In genomic region chr16:82302007-82302733, GRCh38 we compare ENCODE assay signal across 18 cellular contexts.
DNase-seq lines count a peak whose midpoint lies in the region; ATAC-seq, FAIRE-seq and TF ChIP-seq lines count a peak whose summit lies in the region.
"Had no signal": no experiment of that assay in that cellular context is flagged by ENCODE, and none has a peak within 500 bp of the region (broad histone marks: within the 10 kb centered on the region; RNA-seq: fewer than 3 reads in every experiment).

No MANE protein-coding gene starts in this region.

- H2BK20ac ChIP-seq in H1 (ENCODE audit: low read length), result no peak overlapping the region

- H3K23ac ChIP-seq in H1 (ENCODE audit: insufficient read length), result no peak overlapping the region

- H2BK120ac ChIP-seq in H1 (replicated peaks; ENCODE audit: low read depth, low read length), result no peak overlapping the region

- TF ChIP-seq RAD21 in H1 (IDR thresholded peaks at IDR 0.05 in 1 of 2, conservative IDR thresholded peaks at IDR 0.05 in 1 of 2; ENCODE audit: low read depth in 2 of 2, low read length in 2 of 2), result no peak

- DNase-seq in Right ventricle myocardium inferior (ENCODE audit: missing footprints) (no peak), cardiac septum (ENCODE audit: low spot score) (no peak), H1 (ENCODE audit: low read depth in 1 of 2, low spot score in 2 of 2) (no peak), right cardiac atrium (peak; percentile 16 to 66 (median 49)), upper lobe of right lung (no peak), activated T-cell treated with anti-CD3 and anti-CD28 coated beads for 4 hours (no peak), DMS53 treated with DMSO at 0.1 percent for 48 hours (lab: John Stamatoyannopoulos, UW; ENCODE audit: unreplicated experiment) (no peak)
- DNase-seq: DND-41, GF-D8, GOT3, HFFc6, NCI-H2107, NCI-H345, SJCRH30 had no signal

- ATAC-seq in Right ventricle myocardium inferior (peak; percentile 92), right cardiac atrium (peak; percentile 83 to 84), upper lobe of right lung (peak; percentile 41), GM19351 (IDR thresholded peaks at IDR 0.05; ENCODE audit: unreplicated experiment) (no peak)

- no peak overlapping the region for H3K4me2 ChIP-seq in H1 (ENCODE audit: insufficient read depth in 1 of 2, low read depth in 2 of 2, low read length in 2 of 2)

- TF ChIP-seq POLR2A in H1 (IDR thresholded peaks at IDR 0.05; ENCODE audit: control extremely low read depth in 1 of 2, low read depth in 2 of 2, low read length in 2 of 2), result no peak

- H3K9ac ChIP-seq in H1 (replicated peaks in 1 of 4; ENCODE audit: extremely low read depth in 1 of 4, low read depth in 3 of 4, low read length in 3 of 4), result no peak overlapping the region

- POLR2A ChIA-PET in H1 (lab: Charles Lee; ENCODE audit: partially characterized antibody), result no interaction called here

- no peak overlapping the region for H4K8ac ChIP-seq in H1 (ENCODE audit: extremely low read depth, insufficient read depth, low read length)

- H2AK5ac ChIP-seq in H1 (ENCODE audit: low read depth, low read length), result no peak overlapping the region

- no peak overlapping the region for H4K91ac ChIP-seq in H1 (replicated peaks; ENCODE audit: insufficient read length, low read length)

- intact Hi-C loops in Right ventricle myocardium inferior (cut with DNase I), result no loop called here
- intact Hi-C loops in cardiac septum (cut with DNase I), result no loop called here
- intact Hi-C loops in right cardiac atrium (cut with DNase I), result no loop called here
- intact Hi-C loops in upper lobe of right lung (cut with DNase I), result no loop called here

- H4K5ac ChIP-seq in H1 (ENCODE audit: insufficient read length, low read depth, low read length), result no peak overlapping the region

- TF ChIP-seq CTCF in H1 (IDR thresholded peaks at IDR 0.05; ENCODE audit: control extremely low read depth in 1 of 3, insufficient read depth in 1 of 3, low read depth in 1 of 3, low read length in 3 of 3) (no peak), upper lobe of right lung (IDR thresholded peaks at IDR 0.05) (no peak)

- no peaks in the 10 kb centered on the region for H3K79me2 ChIP-seq in H1 (ENCODE audit: control insufficient read depth in 1 of 2, insufficient read depth in 2 of 2, low read length in 2 of 2)

- no peak overlapping the region for H3K56ac ChIP-seq in H1 (replicated peaks; ENCODE audit: insufficient read length, low read depth, low read length)

- no peak overlapping the region for H3K27ac ChIP-seq in H1 (ENCODE audit: low read depth, low read length)
- peak overlapping the region; percentile 65 for H3K27ac ChIP-seq in right cardiac atrium (ENCODE audit: low read length)
- no peak overlapping the region for H3K27ac ChIP-seq in upper lobe of right lung
- H3K27ac ChIP-seq: HL-60, SJCRH30 had no signal

- H3K27me3 ChIP-seq in H1 (replicated peaks in 1 of 4; ENCODE audit: control insufficient read depth in 3 of 4, extremely low read depth in 1 of 4, insufficient read depth in 3 of 4, low read length in 3 of 4) (no peaks in the 10 kb centered on the region), right cardiac atrium (ENCODE audit: control insufficient read depth, insufficient read depth) (no peaks in the 10 kb centered on the region), upper lobe of right lung (no peaks in the 10 kb centered on the region)
- H3K27me3 ChIP-seq: SJCRH30 had no signal

- CTCF ChIA-PET in H1 (lab: Charles Lee; ENCODE audit: partially characterized antibody), result interaction anchor here (0.8 to 1.6 kb wide), 2 partner anchors 13 kb away, joined by 3 to 4 read pairs; no protein-coding TSS in a partner anchor

- no peak overlapping the region for H2BK5ac ChIP-seq in H1 (ENCODE audit: low read depth, low read length)

- TF ChIP-seq EP300 in H1 (IDR thresholded peaks at IDR 0.05; ENCODE audit: borderline replicate concordance in 1 of 2, low read depth in 2 of 2, low read length in 2 of 2), result no peak

- no peak overlapping the region for H3K4ac ChIP-seq in H1 (replicated peaks; ENCODE audit: insufficient read length, low read depth, low read length)

- 83% methylated on average over 17 of the region's 17 CpGs; no CpG with 5 or more reads in 1 of the 2 experiments for WGBS in H1 (ENCODE audit: extremely low coverage in 1 of 2, insufficient coverage in 1 of 2, insufficient read length in 1 of 2, insufficient replicate concordance in 2 of 2, low coverage in 1 of 2, low lambda C conversion rate in 2 of 2, missing lambda C conversion rate in 1 of 2), 2 experiments
- WGBS in right cardiac atrium, result 43% methylated on average over 17 of the region's 17 CpGs

- FAIRE-seq in H1 (lab: Jason Lieb, UNC), result no peak
- FAIRE-seq: GM19239, K562 had no signal

- no peak overlapping the region for H3K14ac ChIP-seq in H1 (ENCODE audit: insufficient read length)

- H3K9me3 ChIP-seq in H1 (ENCODE audit: insufficient read depth in 2 of 2, low read depth in 1 of 2, low read length in 1 of 2) (no peaks in the 10 kb centered on the region), right cardiac atrium (ENCODE audit: control insufficient read depth, low read length) (no peaks in the 10 kb centered on the region), upper lobe of right lung (no peaks in the 10 kb centered on the region)
- H3K9me3 ChIP-seq: SJCRH30 had no signal

- no peak overlapping the region for H2BK15ac ChIP-seq in H1 (ENCODE audit: low read length)

- no peak overlapping the region for H2BK12ac ChIP-seq in H1 (ENCODE audit: low read depth, low read length)

- H3K4me1 ChIP-seq in H1 (replicated peaks in 1 of 4; ENCODE audit: control insufficient read depth in 3 of 4, insufficient read depth in 4 of 4, low read length in 3 of 4) (no peaks in the 10 kb centered on the region), right cardiac atrium (ENCODE audit: control insufficient read depth, insufficient read depth, low read length) (no peaks in the 10 kb centered on the region), upper lobe of right lung (no peaks in the 10 kb centered on the region)
- H3K4me1 ChIP-seq: SJCRH30 had no signal

- H4K20me1 ChIP-seq in H1 (replicated peaks in 1 of 2; ENCODE audit: control insufficient read depth in 1 of 2, insufficient read depth in 2 of 2, low read length in 2 of 2), result no peaks in the 10 kb centered on the region

- H3K4me3 ChIP-seq in H1 (ENCODE audit: extremely low read depth in 1 of 4, insufficient read depth in 2 of 4, low read depth in 3 of 4, low read length in 4 of 4) (no peak overlapping the region), right cardiac atrium (ENCODE audit: low read length) (no peak overlapping the region), upper lobe of right lung (no peak overlapping the region)
- H3K4me3 ChIP-seq: K562, SJCRH30 had no signal

- no peaks in the 10 kb centered on the region for H3K23me2 ChIP-seq in H1 (ENCODE audit: low read depth, low read length)

- peak overlapping the region; percentile 32; the same call in 1 of the 2 replicates for H3K18ac ChIP-seq in H1 (ENCODE audit: extremely low read depth, low read length)

- no peak overlapping the region for H2AFZ ChIP-seq in H1 (ENCODE audit: low read length)

- H3K36me3 ChIP-seq in H1 (ENCODE audit: control insufficient read depth in 2 of 4, insufficient read depth in 4 of 4, low read length in 3 of 4), result no peaks in the 10 kb centered on the region
- H3K36me3 ChIP-seq in upper lobe of right lung, result no peaks in the 10 kb centered on the region
- H3K36me3 ChIP-seq: SJCRH30 had no signal

- H3K79me1 ChIP-seq in H1 (ENCODE audit: low read depth, low read length), result no peaks in the 10 kb centered on the region

TF ChIP-seq in H1, 55 proteins besides CTCF, POLR2A, EP300 and RAD21:
- TF ChIP-seq SIN3A (conservative IDR thresholded peaks at IDR 0.05 in 1 of 2, IDR thresholded peaks at IDR 0.05 in 1 of 2; ENCODE audit: low read depth in 1 of 2, low read length in 2 of 2), result no peak
- no peak for TF ChIP-seq CBX8 (IDR thresholded peaks at IDR 0.05; ENCODE audit: borderline replicate concordance, low read depth, low read length)
- no peak for TF ChIP-seq CEBPB (IDR thresholded peaks at IDR 0.05; ENCODE audit: low read depth, low read length)
- TF ChIP-seq TBP (IDR thresholded peaks at IDR 0.05; ENCODE audit: low read depth, low read length), result no peak
- TF ChIP-seq TEAD4 (IDR thresholded peaks at IDR 0.05; ENCODE audit: low read depth, low read length), result no peak
- no peak for TF ChIP-seq CTBP2 (IDR thresholded peaks at IDR 0.05; ENCODE audit: borderline replicate concordance, insufficient read depth, insufficient read length, low read length)
- no peak for TF ChIP-seq RBBP5 (IDR thresholded peaks at IDR 0.05; ENCODE audit: borderline replicate concordance, low read depth, low read length)
- TF ChIP-seq E2F6 (IDR thresholded peaks at IDR 0.05), result no peak
- no peak for TF ChIP-seq ZNF274 (IDR thresholded peaks at IDR 0.05; ENCODE audit: borderline replicate concordance, extremely low read depth, low read length)
- no peak for TF ChIP-seq HDAC2 (IDR thresholded peaks at IDR 0.05; ENCODE audit: borderline replicate concordance in 1 of 2, low read depth in 2 of 2, low read length in 2 of 2)
- no peak for TF ChIP-seq SP1 (IDR thresholded peaks at IDR 0.05; ENCODE audit: low read depth, low read length)
- TF ChIP-seq NRF1 (IDR thresholded peaks at IDR 0.05; ENCODE audit: low read depth, low read length), result no peak
- no peak for TF ChIP-seq ATF2 (IDR thresholded peaks at IDR 0.05; ENCODE audit: low read length)
- no peak for TF ChIP-seq CHD1 (IDR thresholded peaks at IDR 0.05; ENCODE audit: low read depth, low read length)
- no peak for TF ChIP-seq JUN (IDR thresholded peaks at IDR 0.05; ENCODE audit: low read depth, low read length)
- no peak for TF ChIP-seq MAFK (IDR thresholded peaks at IDR 0.05; ENCODE audit: low read depth, low read length)
- TF ChIP-seq KDM5A (IDR thresholded peaks at IDR 0.05; ENCODE audit: low read length), result no peak
- TF ChIP-seq KDM1A (IDR thresholded peaks at IDR 0.05; ENCODE audit: borderline replicate concordance, low read length), result no peak

Comparison
In these comparisons a context has a peak if more than half of its experiments do, and no peak if none do; other contexts are left out.
1. DNase-seq: peak in right cardiac atrium (3 of 3); none in Right ventricle myocardium inferior (single experiment), cardiac septum (single experiment), H1 (0 of 2), upper lobe of right lung (single experiment), activated T-cell treated with anti-CD3 and anti-CD28 coated beads for 4 hours (single experiment) and DMS53 treated with DMSO at 0.1 percent for 48 hours (single experiment).